In the genomic region with DNA sequence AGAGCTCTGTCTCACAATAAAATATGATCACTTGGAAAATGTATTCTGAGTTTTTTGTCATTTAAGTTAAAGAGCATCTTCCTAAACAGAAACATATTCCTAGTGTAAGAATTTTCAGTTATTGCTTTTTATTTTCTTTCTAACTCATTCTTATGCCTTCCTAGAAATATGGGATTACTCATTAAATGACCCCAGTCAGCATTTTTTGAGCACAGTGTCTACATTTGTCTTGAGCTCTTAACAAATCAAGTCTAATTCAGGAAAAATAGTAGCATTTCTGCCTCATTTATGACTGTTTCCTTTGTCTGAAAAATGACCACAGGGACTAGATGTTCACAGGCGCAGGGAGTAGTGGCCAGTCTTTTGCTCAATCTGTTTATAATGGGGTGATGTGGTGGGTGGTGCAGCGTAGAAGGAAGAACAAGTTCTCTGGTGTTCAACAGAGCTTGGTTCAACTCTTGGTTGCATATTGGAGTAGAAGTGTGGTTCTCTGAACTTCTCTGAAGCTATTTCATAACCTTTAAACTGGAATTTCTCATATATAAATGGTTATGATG, we compare ENCODE assay signal across 1 cellular context.
TF ChIP-seq lines count a peak whose summit lies in the region.

No MANE protein-coding gene starts in this region.

TF ChIP-seq in H1, 55 proteins besides CTCF, POLR2A, EP300 and RAD21:
- TF ChIP-seq MAFK (IDR thresholded peaks at IDR 0.05; ENCODE audit: low read depth, low read length), result peak; percentile 59; the same call in 1 of the 2 replicates
- TF ChIP-seq NRF1 (IDR thresholded peaks at IDR 0.05; ENCODE audit: low read depth, low read length), result no peak
